25 cellular contexts compared by ENCODE assay signal in the genomic region with DNA sequence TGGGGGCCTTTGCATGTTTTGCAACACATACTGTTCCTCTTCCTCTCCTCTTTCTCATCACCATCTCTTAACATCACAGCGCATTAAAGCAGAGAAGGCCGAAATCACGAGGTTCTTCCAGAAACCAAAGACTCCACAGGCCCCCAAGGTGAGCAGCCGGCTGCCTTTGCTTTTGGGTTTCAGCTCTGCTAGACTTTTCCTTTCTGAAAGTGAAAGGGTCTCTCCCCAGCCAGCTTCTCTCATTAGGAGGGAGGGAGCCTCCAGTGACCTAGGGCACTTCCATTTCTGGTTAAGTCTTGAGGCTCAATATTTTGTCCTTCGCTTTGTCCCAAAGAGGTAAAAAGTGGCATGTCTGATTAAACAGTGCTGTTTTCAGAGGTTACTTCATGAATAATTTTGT.
"Had no signal": no experiment of that assay in that cellular context is flagged by ENCODE, and none has a peak within 500 bp of the region (broad histone marks: within the 10 kb centered on the region; RNA-seq: fewer than 3 reads in every experiment).

No MANE protein-coding gene starts in this region.

- H3K27me3 Mint-ChIP-seq: activated CD8-positive, alpha-beta T cell treated with anti-CD3 and anti-CD28 coated beads for 36 hours had no signal

- H3K9ac ChIP-seq: SK-N-SH had no signal

- DNase-seq: activated CD4-positive, alpha-beta T cell treated with anti-CD3 and anti-CD28 coated beads for 48 hours; activated CD8-positive, alpha-beta memory T cell treated with anti-CD3 and anti-CD28 coated beads, Interleukin-2, amount 50 U/mL, for 4 hours; activated CD8-positive, alpha-beta T cell treated with anti-CD3 and anti-CD28 coated beads for 36 hours; activated effector memory CD4-positive, alpha-beta T cell treated with Interleukin-2 at 50 U/mL for 16 hours; activated naive CD4-positive, alpha-beta T cell; amniotic stem cell; body of pancreas; central memory CD4-positive, alpha-beta T cell; Kasumi-1; KBM-7; NCI-H1048; NCI-H1930; NCI-H2171; NCI-H226; NCI-H526; NCI-H774; SJCRH30; SK-N-SH; T-helper 1 cell; WERI-Rb-1 had no signal

- H3K27me3 ChIP-seq: ascending aorta, body of pancreas, SJCRH30 had no signal

- ATAC-seq: activated CD4-positive, CD25-positive, alpha-beta regulatory T cell treated with anti-CD3 and anti-CD28 coated beads, Interleukin-2, amount 50 U/mL, for 24 hours; activated CD8-positive, alpha-beta T cell treated with anti-CD3 and anti-CD28 coated beads for 36 hours; body of pancreas; Right ventricle myocardium inferior had no signal

- H3K4me3 ChIP-seq: ascending aorta, body of pancreas, coronary artery, SJCRH30 had no signal

- H3K9me3 ChIP-seq: ascending aorta, body of pancreas, SJCRH30, SK-N-SH had no signal

- H3K9me3 Mint-ChIP-seq: activated CD8-positive, alpha-beta T cell treated with anti-CD3 and anti-CD28 coated beads for 36 hours; activated T-helper 1 cell treated with anti-CD3 and anti-CD28 coated beads, Interleukin-12 subunit alpha, Interleukin-12 subunit beta, Interleukin-2, Interleukin-4 antibody, amounts not matched to agents 30 ng/mL and 10 ng/mL and 1 ng/mL, durations not matched to agents 14 hours and 24 hours and 36 hours had no signal

- H3K27ac Mint-ChIP-seq: activated CD8-positive, alpha-beta T cell treated with anti-CD3 and anti-CD28 coated beads for 36 hours; activated T-helper 1 cell treated with anti-CD3 and anti-CD28 coated beads, Interleukin-12 subunit alpha, Interleukin-12 subunit beta, Interleukin-2, Interleukin-4 antibody, amounts not matched to agents 30 ng/mL and 10 ng/mL and 1 ng/mL, durations not matched to agents 14 hours and 24 hours and 36 hours had no signal

- H3K4me1 ChIP-seq: ascending aorta, body of pancreas, SJCRH30 had no signal

- H3K4me3 Mint-ChIP-seq: activated CD8-positive, alpha-beta T cell treated with anti-CD3 and anti-CD28 coated beads for 36 hours; activated T-helper 1 cell treated with anti-CD3 and anti-CD28 coated beads, Interleukin-12 subunit alpha, Interleukin-12 subunit beta, Interleukin-2, Interleukin-4 antibody, amounts not matched to agents 30 ng/mL and 10 ng/mL and 1 ng/mL, durations not matched to agents 14 hours and 24 hours and 36 hours had no signal

- H3K27ac ChIP-seq: ascending aorta, body of pancreas, coronary artery, SJCRH30, WERI-Rb-1 had no signal
